In the genomic region with DNA sequence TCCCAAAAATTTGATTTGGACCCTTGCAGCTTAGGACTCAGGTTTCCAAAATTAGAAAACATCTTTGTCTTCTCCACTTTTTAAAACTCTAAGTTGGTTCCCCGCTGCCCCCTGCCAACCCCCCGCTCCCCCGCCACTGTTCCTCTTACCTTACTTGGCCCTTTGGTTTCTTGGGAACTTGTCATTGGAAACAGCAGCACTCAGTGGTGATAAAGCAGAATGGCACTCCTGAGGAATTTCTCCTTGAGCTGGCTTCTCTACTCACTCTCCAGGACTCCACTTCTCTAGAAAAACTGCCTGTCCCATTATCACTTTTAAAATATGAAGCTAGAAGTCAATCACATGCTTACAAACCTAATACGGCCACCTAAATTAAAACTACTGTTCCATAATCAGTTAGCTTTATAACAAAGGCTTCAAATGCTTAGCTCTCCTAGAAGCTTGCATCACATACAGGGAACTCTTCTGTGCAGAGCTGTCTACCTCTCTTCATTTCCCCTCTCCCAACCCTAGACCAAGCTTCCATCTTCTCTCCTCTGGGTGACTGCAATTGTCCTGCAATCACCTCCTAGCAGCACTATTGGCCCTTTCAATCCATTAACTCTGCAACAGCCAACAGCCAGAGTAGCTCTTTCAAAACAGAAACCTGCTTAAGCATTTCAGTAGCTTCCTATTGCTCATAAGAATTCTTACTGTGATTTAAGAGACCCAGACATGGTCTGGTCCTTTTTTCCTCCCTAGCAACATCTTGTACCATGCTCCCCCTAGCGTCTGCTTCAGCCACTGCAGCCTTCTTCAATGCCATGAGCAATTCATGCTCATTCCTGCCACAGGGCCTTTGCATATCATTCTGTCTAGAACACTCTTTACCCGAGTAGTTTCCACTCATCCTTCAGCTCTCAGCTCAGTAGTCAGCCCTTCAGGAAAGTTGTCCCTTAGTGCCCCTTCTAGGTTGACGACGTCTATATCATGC, we compare ENCODE assay signal across 1 cellular context.
TF ChIP-seq lines count a peak whose summit lies in the region.

No MANE protein-coding gene starts in this region.

TF ChIP-seq in K562, 482 proteins besides CTCF, POLR2A, EP300 and RAD21 (continued from another document):
- TF ChIP-seq ZNF3 (CRISPR knock-in tag; IDR thresholded peaks at IDR 0.05) (no peak), ZNF124 (CRISPR knock-in tag; IDR thresholded peaks at IDR 0.05) (no peak), PRPF4 (IDR thresholded peaks at IDR 0.05; ENCODE audit: insufficient read depth, low read depth, low read length, poor library complexity, severe bottlenecking) (no peak), PPARD (CRISPR knock-in tag; IDR thresholded peaks at IDR 0.05) (no peak), SIN3B (IDR thresholded peaks at IDR 0.05; ENCODE audit: low read depth) (no peak), ZNF232 (CRISPR knock-in tag; IDR thresholded peaks at IDR 0.05) (no peak), NFATC3 (IDR thresholded peaks at IDR 0.05) (no peak), KDM5B (IDR thresholded peaks at IDR 0.05; ENCODE audit: insufficient replicate concordance, low read depth, low read length) (no peak)
